In the genomic region with DNA sequence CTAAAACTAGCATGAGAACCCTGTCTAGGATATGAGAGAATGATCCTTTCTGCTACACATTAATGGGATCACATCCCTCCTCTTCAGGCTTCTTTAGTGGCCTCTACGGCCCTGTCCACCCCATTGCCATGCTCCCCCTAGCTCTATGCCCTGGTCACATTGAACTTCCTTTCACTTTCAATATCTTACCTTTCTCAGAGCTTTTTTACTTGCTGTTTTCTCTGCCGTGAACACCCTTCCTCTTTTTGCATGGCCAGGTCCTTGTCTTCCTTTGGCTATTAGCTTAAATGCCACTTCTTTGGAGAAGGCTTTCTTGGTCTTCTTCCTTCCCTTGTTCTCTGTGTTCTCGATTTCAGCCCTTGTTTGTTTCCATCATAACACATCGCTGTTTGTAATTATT, we compare ENCODE assay signal across 9 cellular contexts.
DNase-seq lines count a peak whose midpoint lies in the region; ATAC-seq and TF ChIP-seq lines count a peak whose summit lies in the region.
"Had no signal": no experiment of that assay in that cellular context is flagged by ENCODE, and none has a peak within 500 bp of the region (broad histone marks: within the 10 kb centered on the region; RNA-seq: fewer than 3 reads in every experiment).

No MANE protein-coding gene starts in this region.

- no peaks in the 10 kb centered on the region for H3K9me2 ChIP-seq in DOHH2 (replicated peaks; ENCODE audit: control insufficient read depth, low read length)

- no peaks in the 10 kb centered on the region for H3K4me1 ChIP-seq in DOHH2 (ENCODE audit: control insufficient read depth, low read length)

- intact Hi-C loops in cardiac septum (cut with DNase I): loop anchor here (10.0 kb wide), 1 partner anchor 112 kb away; no protein-coding TSS in a partner anchor

- DNase-seq in central memory CD4-positive, alpha-beta T cell: peak; percentile 15
- DNase-seq in stimulated activated CD4-positive, alpha-beta T cell treated with anti-CD3 and anti-CD28 coated beads, Interleukin-4, amount 100 ng/mL, for 1 hour: no peak
- DNase-seq in dermis blood vessel endothelial cell (no peak), activated gamma-delta T cell (lab: John Stamatoyannopoulos, UW) (no peak), cardiac septum (ENCODE audit: low spot score) (no peak)

- H3K79me2 ChIP-seq in DOHH2 (ENCODE audit: control insufficient read depth, low read length): no peaks in the 10 kb centered on the region

- H3K27ac ChIP-seq in DOHH2 (ENCODE audit: low read depth, low read length): no peak overlapping the region
- H3K27ac ChIP-seq: cardiac muscle cell had no signal

- no peaks in the 10 kb centered on the region; the same call in 1 of the 2 replicates for H3K27me3 ChIP-seq in DOHH2 (ENCODE audit: control insufficient read depth, low read length)
- H3K27me3 ChIP-seq: cardiac muscle cell had no signal

- peak; percentile 54 for ATAC-seq in GM19468 (IDR thresholded peaks at IDR 0.05; ENCODE audit: extremely low read depth, unreplicated experiment)
- peak; percentile 79 for ATAC-seq in HG03460 (IDR thresholded peaks at IDR 0.05; ENCODE audit: unreplicated experiment)

- H3F3A ChIP-seq in DOHH2 (ENCODE audit: control insufficient read depth, insufficient read depth): no peaks in the 10 kb centered on the region

- H3K4me2 ChIP-seq in DOHH2 (ENCODE audit: low read length): peak overlapping the region; percentile 8; the same call in 1 of the 2 replicates

- no peaks in the 10 kb centered on the region for H3K9me3 ChIP-seq in DOHH2 (ENCODE audit: control insufficient read depth, insufficient read depth, low read length)

- TF ChIP-seq CTCF in DOHH2 (IDR thresholded peaks at IDR 0.05; ENCODE audit: low read depth, low read length, poor library complexity, severe bottlenecking): no peak

- H3K36me3 ChIP-seq in DOHH2 (ENCODE audit: control insufficient read depth, low read length): no peaks in the 10 kb centered on the region
- H3K36me3 ChIP-seq: cardiac muscle cell had no signal

- no peak overlapping the region for H3K4me3 ChIP-seq in DOHH2 (ENCODE audit: low read length)
- H3K4me3 ChIP-seq: cardiac muscle cell had no signal

- H4K20me1 ChIP-seq in DOHH2 (ENCODE audit: control insufficient read depth, insufficient read depth, low read depth, low read length): no peaks in the 10 kb centered on the region
